10 cellular contexts compared by ENCODE assay signal in genomic region chr2:28622101-28622499, GRCh38.
A peak's percentile ranks its signal among the peaks of the same experiment; 100 is the strongest.
DNase-seq lines count a peak whose midpoint lies in the region; ATAC-seq and TF ChIP-seq lines count a peak whose summit lies in the region.
"Had no signal": no experiment of that assay in that cellular context is flagged by ENCODE, and none has a peak within 500 bp of the region (broad histone marks: within the 10 kb centered on the region; RNA-seq: fewer than 3 reads in every experiment).

No MANE protein-coding gene starts in this region.

- no peaks in the 10 kb centered on the region for H3K27me3 Mint-ChIP-seq in CD8-positive, alpha-beta memory T cell
- H3K27me3 Mint-ChIP-seq in activated CD4-positive, alpha-beta memory T cell treated with anti-CD3 and anti-CD28 coated beads, Interleukin-2, amount 10 ng/mL, durations not matched to agents 7 days and 5 days, result no peaks in the 10 kb centered on the region

- H3K4me3 ChIP-seq in CD8-positive, alpha-beta memory T cell (ENCODE audit: low read length), result peak overlapping the region; percentile 40
- H3K4me3 ChIP-seq in fibroblast of pulmonary artery (replicated peaks; ENCODE audit: low read depth, low read length), result no peak overlapping the region
- H3K4me3 ChIP-seq in prostate gland, result no peak overlapping the region
- H3K4me3 ChIP-seq in WERI-Rb-1 (ENCODE audit: low read depth, low read length), result no peak overlapping the region

- H3K9me3 Mint-ChIP-seq in CD8-positive, alpha-beta memory T cell, result peaks cover 0 to 3% (median 0%) of the 10 kb centered on the region in 5 donors
- peaks cover 5% of the 10 kb centered on the region for H3K9me3 Mint-ChIP-seq in activated CD4-positive, alpha-beta memory T cell treated with anti-CD3 and anti-CD28 coated beads, Interleukin-2, amount 10 ng/mL, durations not matched to agents 7 days and 5 days

- intact Hi-C loops in prostate gland (cut with DNase I), result no loop called here

- DNase-seq in CD8-positive, alpha-beta memory T cell, result no peak
- DNase-seq in activated CD4-positive, alpha-beta memory T cell treated with anti-CD3 and anti-CD28 coated beads, Interleukin-2, amount 10 ng/mL, durations not matched to agents 7 days and 5 days, result no peak
- DNase-seq in fibroblast of pulmonary artery (ENCODE audit: low read depth), result peak; percentile 44
- no peak for DNase-seq in prostate gland (ENCODE audit: low spot score)
- no peak for DNase-seq in NCI-H1436 treated with DMSO at 0.1 percent for 48 hours (lab: John Stamatoyannopoulos, UW)
- no peak for DNase-seq in WERI-Rb-1
- DNase-seq: activated gamma-delta T cell, OCI-M1 had no signal

- TF ChIP-seq CTCF in fibroblast of pulmonary artery (IDR thresholded peaks at IDR 0.05; ENCODE audit: low read length, missing control alignments) (no peak), prostate gland (IDR thresholded peaks at IDR 0.05) (no peak), WERI-Rb-1 (IDR thresholded peaks at IDR 0.05; ENCODE audit: low read depth, low read length) (no peak)

- ATAC-seq in GM18519 (IDR thresholded peaks at IDR 0.05; ENCODE audit: low FRiP score, unreplicated experiment), result no peak
- no peak for ATAC-seq in GM21515 (IDR thresholded peaks at IDR 0.05; ENCODE audit: unreplicated experiment)

- TF ChIP-seq POLR2A in prostate gland (IDR thresholded peaks at IDR 0.05), result no peak

- H3K9me3 ChIP-seq in CD8-positive, alpha-beta memory T cell (ENCODE audit: low read length), result no peaks in the 10 kb centered on the region
- no peaks in the 10 kb centered on the region for H3K9me3 ChIP-seq in prostate gland
- peaks cover 5% of the 10 kb centered on the region for H3K9me3 ChIP-seq in WERI-Rb-1 (ENCODE audit: severe bottlenecking)

- H3K4me1 ChIP-seq in CD8-positive, alpha-beta memory T cell (ENCODE audit: insufficient read depth, low read length), result peaks cover 87% of the 10 kb centered on the region
- peaks cover 6% of the 10 kb centered on the region for H3K4me1 ChIP-seq in prostate gland (replicated peaks)

- peak overlapping the region; percentile 96 to 100 (median 99) for H3K27ac Mint-ChIP-seq in CD8-positive, alpha-beta memory T cell
- peak overlapping the region; percentile 96 for H3K27ac Mint-ChIP-seq in activated CD4-positive, alpha-beta memory T cell treated with anti-CD3 and anti-CD28 coated beads, Interleukin-2, amount 10 ng/mL, durations not matched to agents 7 days and 5 days

- H3K36me3 ChIP-seq in CD8-positive, alpha-beta memory T cell (ENCODE audit: insufficient read depth, low read length), result no peaks in the 10 kb centered on the region
- no peaks in the 10 kb centered on the region for H3K36me3 ChIP-seq in prostate gland
- no peaks in the 10 kb centered on the region for H3K36me3 ChIP-seq in WERI-Rb-1

- POLR2A ChIA-PET in CD8-positive, alpha-beta memory T cell (lab: Charles Lee), result no interaction called here
- POLR2A ChIA-PET in activated CD4-positive, alpha-beta memory T cell treated with anti-CD3 and anti-CD28 coated beads, Interleukin-2, amount 10 ng/mL, durations not matched to agents 7 days and 5 days (lab: Charles Lee), result interaction anchor here (0.6 to 5.5 kb wide), 9 partner anchors 8 to 389 kb away, joined by 3 to 54 read pairs (median 5); partner anchors contain the start of genes PPP1CB and TRMT61B

- no peaks in the 10 kb centered on the region for H3K27me3 ChIP-seq in CD8-positive, alpha-beta memory T cell (ENCODE audit: insufficient read depth, low read length, poor library complexity, severe bottlenecking)
- H3K27me3 ChIP-seq in prostate gland (replicated peaks; ENCODE audit: insufficient read depth) (no peaks in the 10 kb centered on the region), WERI-Rb-1 (ENCODE audit: insufficient read depth, low read depth, severe bottlenecking) (no peaks in the 10 kb centered on the region)

- CTCF ChIA-PET in CD8-positive, alpha-beta memory T cell (lab: Charles Lee), result interaction anchor here (4.7 to 6.7 kb wide), 2 partner anchors 28 to 130 kb away, joined by 16 to 50 read pairs; partner anchors contain the start of gene PPP1CB
- CTCF ChIA-PET in activated CD4-positive, alpha-beta memory T cell treated with anti-CD3 and anti-CD28 coated beads, Interleukin-2, amount 10 ng/mL, durations not matched to agents 7 days and 5 days (lab: Charles Lee), result interaction anchor here (1.4 to 3.2 kb wide), 3 partner anchors 9 to 127 kb away, joined by 4 to 17 read pairs (median 7); no protein-coding TSS in a partner anchor

- H3K27ac ChIP-seq in CD8-positive, alpha-beta memory T cell (ENCODE audit: low read depth, low read length), result peak overlapping the region; percentile 95
- H3K27ac ChIP-seq in prostate gland (peak overlapping the region; percentile 85 to 90), WERI-Rb-1 (no peak overlapping the region)

- WGBS in prostate gland, result 60% methylated on average over 2 of the region's 2 CpGs

- H3K4me1 Mint-ChIP-seq in CD8-positive, alpha-beta memory T cell, result peaks cover 71 to 93% (median 77%) of the 10 kb centered on the region in 3 donors
- peaks cover 91% of the 10 kb centered on the region for H3K4me1 Mint-ChIP-seq in activated CD4-positive, alpha-beta memory T cell treated with anti-CD3 and anti-CD28 coated beads, Interleukin-2, amount 10 ng/mL, durations not matched to agents 7 days and 5 days

- peaks cover 0 to 4% (median 2%) of the 10 kb centered on the region in 3 donors for H3K36me3 Mint-ChIP-seq in CD8-positive, alpha-beta memory T cell
- H3K36me3 Mint-ChIP-seq in activated CD4-positive, alpha-beta memory T cell treated with anti-CD3 and anti-CD28 coated beads, Interleukin-2, amount 10 ng/mL, durations not matched to agents 7 days and 5 days (ENCODE audit: low read depth), result peaks cover 9% of the 10 kb centered on the region

- H3K4me3 Mint-ChIP-seq in CD8-positive, alpha-beta memory T cell, result peak overlapping the region; percentile 25 to 90 (median 73)
- H3K4me3 Mint-ChIP-seq in activated CD4-positive, alpha-beta memory T cell treated with anti-CD3 and anti-CD28 coated beads, Interleukin-2, amount 10 ng/mL, durations not matched to agents 7 days and 5 days, result peak overlapping the region; percentile 53
